In genomic region chr12:88035271-88035906, GRCh38 we compare ENCODE assay signal across 8 cellular contexts. TPM values are rescaled to one million over a fixed set of nuclear protein-coding genes. Genes with fewer than 3 reads are reported as not detected.
DNase-seq lines count a peak whose midpoint lies in the region; ATAC-seq and TF ChIP-seq lines count a peak whose summit lies in the region.

No MANE protein-coding gene starts in this region.

- POLR2A ChIA-PET in naive thymus-derived CD8-positive, alpha-beta T cell (lab: Charles Lee) = interaction anchor here (1.2 to 1.8 kb wide), 2 partner anchors 106 to 107 kb away, joined by 5 to 7 read pairs; partner anchors contain the start of genes CEP290 and TMTC3

- H3K79me2 ChIP-seq in DND-41 (ENCODE audit: insufficient read depth, low read length) = peaks cover 49% of the 10 kb centered on the region

- H3K9ac ChIP-seq in DND-41 (ENCODE audit: low read depth, low read length) = peak overlapping the region; percentile 77

- H3K36me3 ChIP-seq in DND-41 (ENCODE audit: insufficient read depth, low read length) = peaks cover 6% of the 10 kb centered on the region
- H3K36me3 ChIP-seq in KOPT-K1 (ENCODE audit: insufficient read depth, low read length) = peaks cover 12% of the 10 kb centered on the region
- H3K36me3 ChIP-seq in Peyer's patch = no peaks in the 10 kb centered on the region

- ATAC-seq in DND-41 (ENCODE audit: insufficient read depth, low read depth) (peak; percentile 99), GM21825 (IDR thresholded peaks at IDR 0.05; ENCODE audit: unreplicated experiment) (peak; percentile 100)
- peak; percentile 97 to 98 for ATAC-seq in naive thymus-derived CD8-positive, alpha-beta T cell
- peak; percentile 100 for ATAC-seq in stimulated activated naive B cell treated with anti-CD40 and anti-IgM and Interleukin-4, amounts not matched to agents 10 μg/mL and 1 μg/mL and 100 μg/mL, for 72 hours (replicated peaks)

- peaks cover 0 to 9% (median 0%) of the 10 kb centered on the region in 3 donors for H3K36me3 Mint-ChIP-seq in naive thymus-derived CD8-positive, alpha-beta T cell
- peaks cover 2 to 16% of the 10 kb centered on the region in 2 donors for H3K36me3 Mint-ChIP-seq in stimulated activated naive B cell treated with anti-CD40 and anti-IgM and Interleukin-4, amounts not matched to agents 10 μg/mL and 1 μg/mL and 100 μg/mL, for 72 hours

- no peaks in the 10 kb centered on the region for H3K9me3 ChIP-seq in DND-41 (ENCODE audit: insufficient read depth, low read length, severe bottlenecking)
- H3K9me3 ChIP-seq in KOPT-K1 (ENCODE audit: insufficient read depth, low read length, poor library complexity, severe bottlenecking) = peaks cover 13% of the 10 kb centered on the region
- no peaks in the 10 kb centered on the region for H3K9me3 ChIP-seq in Peyer's patch

- H3K4me3 ChIP-seq in DND-41 (ENCODE audit: low read depth in 1 of 2, low read length in 2 of 2) (peak overlapping the region; percentile 68 to 89), Peyer's patch (peak overlapping the region; percentile 70 to 78 (median 76)), fibroblast of mammary gland (ENCODE audit: control insufficient read depth, low read depth, low read length) (peak overlapping the region; percentile 82)

- peaks cover 20 to 54% (median 43%) of the 10 kb centered on the region in 4 donors for H3K4me1 Mint-ChIP-seq in naive thymus-derived CD8-positive, alpha-beta T cell
- H3K4me1 Mint-ChIP-seq in stimulated activated naive B cell treated with anti-CD40 and anti-IgM and Interleukin-4, amounts not matched to agents 10 μg/mL and 1 μg/mL and 100 μg/mL, for 72 hours = peaks cover 18 to 30% of the 10 kb centered on the region in 2 donors

- peak overlapping the region; percentile 86 to 98 (median 96) for H3K27ac Mint-ChIP-seq in naive thymus-derived CD8-positive, alpha-beta T cell
- peak overlapping the region; percentile 98 for H3K27ac Mint-ChIP-seq in stimulated activated naive B cell treated with anti-CD40 and anti-IgM and Interleukin-4, amounts not matched to agents 10 μg/mL and 1 μg/mL and 100 μg/mL, for 72 hours

- H3K4me3 Mint-ChIP-seq in naive thymus-derived CD8-positive, alpha-beta T cell = peak overlapping the region; percentile 95 to 98 (median 96)
- H3K4me3 Mint-ChIP-seq in stimulated activated naive B cell treated with anti-CD40 and anti-IgM and Interleukin-4, amounts not matched to agents 10 μg/mL and 1 μg/mL and 100 μg/mL, for 72 hours = peak overlapping the region; percentile 99 to 100

- TF ChIP-seq POLR2A in Peyer's patch (IDR thresholded peaks at IDR 0.05) = peak; percentile 56 to 87

- no peaks in the 10 kb centered on the region for H3K9me3 Mint-ChIP-seq in naive thymus-derived CD8-positive, alpha-beta T cell
- H3K9me3 Mint-ChIP-seq in stimulated activated naive B cell treated with anti-CD40 and anti-IgM and Interleukin-4, amounts not matched to agents 10 μg/mL and 1 μg/mL and 100 μg/mL, for 72 hours = peaks cover 7% of the 10 kb centered on the region in 2 donors

- no peaks in the 10 kb centered on the region for H3K27me3 ChIP-seq in DND-41 (ENCODE audit: insufficient read depth, low read length, poor library complexity)
- H3K27me3 ChIP-seq in Peyer's patch = no peaks in the 10 kb centered on the region

- no peaks in the 10 kb centered on the region for H3K27me3 Mint-ChIP-seq in naive thymus-derived CD8-positive, alpha-beta T cell
- H3K27me3 Mint-ChIP-seq in stimulated activated naive B cell treated with anti-CD40 and anti-IgM and Interleukin-4, amounts not matched to agents 10 μg/mL and 1 μg/mL and 100 μg/mL, for 72 hours = no peaks in the 10 kb centered on the region

- peaks cover 17% of the 10 kb centered on the region; the same call in 1 of the 2 replicates for H4K20me1 ChIP-seq in DND-41 (ENCODE audit: insufficient read depth, low read length)

- peak overlapping the region; percentile 87 for H3K4me2 ChIP-seq in DND-41 (ENCODE audit: insufficient read depth, low read length)

- DNase-seq in DND-41 = peak; percentile 88
- DNase-seq in Peyer's patch = peak; percentile 90 to 95 (median 92)
- DNase-seq in activated T-helper 1 cell treated with Interleukin-2 at 50 U/mL for 16 hours (ENCODE audit: low read depth) = peak; percentile 77
- DNase-seq in fibroblast of mammary gland (ENCODE audit: low read depth) = peak; percentile 80
- peak; percentile 79 to 91 (median 85) for DNase-seq in naive thymus-derived CD8-positive, alpha-beta T cell
- DNase-seq in stimulated activated naive B cell treated with anti-CD40 and anti-IgM and Interleukin-4, amounts not matched to agents 10 μg/mL and 1 μg/mL and 100 μg/mL, for 72 hours = peak; percentile 84

- H3K27ac ChIP-seq in DND-41 (ENCODE audit: low read length) (peak overlapping the region; percentile 83), KOPT-K1 (ENCODE audit: low read depth, low read length, poor library complexity, severe bottlenecking) (peak overlapping the region; percentile 74), Peyer's patch (peak overlapping the region; percentile 69 to 86 (median 74))

- TF ChIP-seq CTCF in DND-41 (IDR thresholded peaks at IDR 0.05; ENCODE audit: borderline replicate concordance, extremely low read depth, low read length, poor library complexity, severe bottlenecking) (no peak), Peyer's patch (IDR thresholded peaks at IDR 0.05) (no peak), fibroblast of mammary gland (conservative IDR thresholded peaks at IDR 0.05; ENCODE audit: control insufficient read depth, insufficient read depth, low read depth, low read length) (no peak)

- peaks cover 41% of the 10 kb centered on the region for H3K4me1 ChIP-seq in DND-41 (ENCODE audit: insufficient read depth, low read length)
- peaks cover 0 to 12% (median 0%) of the 10 kb centered on the region in 4 donors for H3K4me1 ChIP-seq in Peyer's patch

- peak overlapping the region; percentile 95 for H2AFZ ChIP-seq in DND-41 (ENCODE audit: low read depth, low read length)

RNA-seq across cellular contexts. Expression of gene C12orf50, which starts 6.2 kb away (rescaled TPM):
- not detected for total RNA-seq in Peyer's patch
- total RNA-seq in naive thymus-derived CD8-positive, alpha-beta T cell = under 1 TPM; 0.13 to 0.14 TPM
- polyA plus RNA-seq in naive thymus-derived CD8-positive, alpha-beta T cell = not detected

Comparison
In these comparisons a context has a peak if more than half of its experiments do, and no peak if none do; other contexts are left out.
1. Peak in every context shown above with its lines: DNase-seq, ATAC-seq, H3K4me3 ChIP-seq and H3K27ac ChIP-seq.